ENCODE assay signal across 8 cellular contexts in genomic region chr17:8117980-8118768, GRCh38. TPM values are rescaled to one million over a fixed set of nuclear protein-coding genes. Genes with fewer than 3 reads are reported as not detected.
DNase-seq lines count a peak whose midpoint lies in the region; ATAC-seq and TF ChIP-seq lines count a peak whose summit lies in the region.

ALOXE3 (minus strand) TSS chr17:8118514; CDS start chr17:8117990, 524 bp downstream.

- H3K27ac Mint-ChIP-seq in chondrocyte (ENCODE audit: unreplicated experiment): peak within 1 kb of the TSS; percentile 93

- H3K4me3 ChIP-seq in Peyer's patch (peak within 1 kb of the TSS; percentile 43 to 60 (median 56)), right lobe of liver (peak within 1 kb of the TSS; percentile 29 to 49 (median 37))

- WGBS in right lobe of liver (ENCODE audit: insufficient coverage, low coverage, low lambda C conversion rate, missing lambda C conversion rate): under 1% methylated on average over 25 of the region's 33 CpGs

- no peak for ATAC-seq in Right ventricle myocardium superior (ENCODE audit: poor library complexity)
- ATAC-seq in Right ventricle myocardium inferior: no peak
- ATAC-seq in right lobe of liver: peak in 1 of 4 donors; percentile 34
- ATAC-seq in HG03108 (IDR thresholded peaks at IDR 0.05; ENCODE audit: unreplicated experiment): no peak
- ATAC-seq in HG02763 (IDR thresholded peaks at IDR 0.05; ENCODE audit: unreplicated experiment): no peak

- intact Hi-C loops in Right ventricle myocardium superior (cut with DNase I): loop anchor here (2.0 kb wide), 1 partner anchor 69 kb away; no protein-coding TSS in a partner anchor
- intact Hi-C loops in Right ventricle myocardium inferior (cut with DNase I): loop anchor here (2.0 kb wide), 2 partner anchors 57 to 105 kb away; no protein-coding TSS in a partner anchor
- intact Hi-C loops in right lobe of liver (cut with DNase I): loop anchor here in 1 of 2 donors (10.0 kb wide), 1 partner anchor 53 kb away; no protein-coding TSS in a partner anchor

- H3K36me3 ChIP-seq in Peyer's patch (no peaks in the 10 kb centered on the region), right lobe of liver (no peaks in the 10 kb centered on the region)

- H3K4me1 ChIP-seq in Peyer's patch (peaks cover 0 to 50% (median 39%) of the 10 kb centered on the region in 4 donors), right lobe of liver (peaks cover 0 to 38% (median 10%) of the 10 kb centered on the region in 4 donors)

- peaks cover 34% of the 10 kb centered on the region for H3K4me1 Mint-ChIP-seq in chondrocyte (ENCODE audit: low read depth)

- TF ChIP-seq CTCF in Peyer's patch (IDR thresholded peaks at IDR 0.05) (no peak), chondrocyte (IDR thresholded peaks at IDR 0.05) (no peak), right lobe of liver (IDR thresholded peaks at IDR 0.05) (no peak)

- H3K27me3 ChIP-seq in Peyer's patch (peaks cover 0 to 40% of the 10 kb centered on the region in 2 donors), right lobe of liver (peaks cover 0 to 29% of the 10 kb centered on the region in 2 donors)

- H3K27ac ChIP-seq in Peyer's patch (peak within 1 kb of the TSS; percentile 59 to 84 (median 78)), right lobe of liver (peak within 1 kb of the TSS; percentile 13 to 41 (median 33)), temporal lobe (ENCODE audit: low read depth, low read length) (peak within 1 kb of the TSS; percentile 88)

- H3K9me3 Mint-ChIP-seq in chondrocyte (ENCODE audit: low read depth): no peaks in the 10 kb centered on the region

- H3K4me3 Mint-ChIP-seq in chondrocyte (ENCODE audit: unreplicated experiment): peak within 1 kb of the TSS; percentile 84

- no peaks in the 10 kb centered on the region for H3K9me3 ChIP-seq in Peyer's patch
- H3K9me3 ChIP-seq in right lobe of liver: no peaks in the 10 kb centered on the region

- peaks cover 21% of the 10 kb centered on the region for H3K27me3 Mint-ChIP-seq in chondrocyte (ENCODE audit: low read depth)

- DNase-seq in Right ventricle myocardium superior (peak; percentile 56), Right ventricle myocardium inferior (ENCODE audit: missing footprints) (no peak), Peyer's patch (peak in 2 of 3 donors; percentile 71 to 80), chondrocyte (ENCODE audit: low spot score) (no peak), right lobe of liver (peak in 1 of 3 donors; percentile 36)

- TF ChIP-seq POLR2A in Peyer's patch (IDR thresholded peaks at IDR 0.05) (peak in 1 of 2 donors; percentile 39), right lobe of liver (IDR thresholded peaks at IDR 0.05) (no peak)

- no peaks in the 10 kb centered on the region for H3K36me3 Mint-ChIP-seq in chondrocyte (ENCODE audit: low read depth)

RNA-seq across cellular contexts. Expression of gene ALOXE3, which starts in this region (rescaled TPM):
- total RNA-seq in Right ventricle myocardium superior (not detected), Right ventricle myocardium inferior (not detected), Peyer's patch (not detected), chondrocyte (0.12 to 0.13 TPM (median 0.12 TPM) in 3 replicates), right lobe of liver (not detected), temporal lobe (0.74 TPM)

Comparison
In these comparisons a context has a peak if more than half of its experiments do, and no peak if none do; other contexts are left out.
1. Peak in DNase-seq in Right ventricle myocardium superior; RNA of the gene not detected or under 1 TPM.
2. Peak in DNase-seq, H3K4me3 ChIP-seq and H3K27ac ChIP-seq in Peyer's patch; RNA of the gene not detected or under 1 TPM.
3. H3K27ac ChIP-seq: peak in every context shown above with its lines; median percentile 88 in temporal lobe; 78 in Peyer's patch; 33 in right lobe of liver.